Comparison of ENCODE assay signal across 8 cellular contexts in the genomic region with DNA sequence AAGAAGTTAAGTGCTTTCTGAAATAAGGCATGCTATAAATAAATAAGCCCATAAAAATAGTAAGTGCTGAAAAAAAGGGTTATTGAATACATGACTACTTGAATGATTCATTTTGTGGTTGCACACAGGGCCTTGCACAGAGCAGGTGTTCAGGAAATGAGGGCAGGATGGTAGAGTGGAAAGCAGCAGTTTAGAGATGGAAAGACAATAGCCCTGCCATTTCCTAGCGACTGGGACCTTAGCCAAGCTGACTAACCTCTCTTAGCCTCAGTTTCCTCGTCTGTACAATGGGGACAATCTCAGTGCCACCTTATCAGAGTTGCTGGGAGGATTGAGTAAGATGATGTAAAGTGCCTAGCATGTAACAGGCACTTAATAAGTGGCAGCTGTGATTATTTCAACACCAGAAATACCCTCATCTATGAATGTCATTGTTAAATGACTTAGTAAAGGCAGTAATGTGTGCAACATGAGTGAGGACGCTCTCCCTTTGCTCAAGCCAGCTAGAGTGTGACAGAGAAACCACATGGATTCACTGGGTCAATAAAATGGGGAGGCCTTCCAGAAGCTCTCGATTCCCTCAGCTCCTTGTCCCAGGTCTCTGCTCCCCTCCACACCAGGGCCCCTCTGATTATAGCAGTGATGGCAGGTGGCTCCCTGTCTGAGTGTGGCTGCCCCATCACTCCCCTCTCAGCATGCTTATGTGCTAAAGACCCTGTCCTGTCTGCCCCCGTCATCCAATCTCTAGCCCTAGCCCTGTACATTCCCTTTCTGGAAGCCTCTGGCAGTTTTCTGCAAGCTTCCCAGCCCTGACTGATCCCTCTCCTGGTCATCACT. TPM values are rescaled to one million over a fixed set of nuclear protein-coding genes. Genes with fewer than 3 reads are reported as not detected.
A peak's percentile ranks its signal among the peaks of the same experiment; 100 is the strongest.
DNase-seq lines count a peak whose midpoint lies in the region; ATAC-seq and TF ChIP-seq lines count a peak whose summit lies in the region.

No MANE protein-coding gene starts in this region.

- H3K9me3 ChIP-seq in prostate gland, result no peaks in the 10 kb centered on the region

- peak; percentile 78 for DNase-seq in GF-D8 (lab: John Stamatoyannopoulos, UW)
- DNase-seq in HT-29 (ENCODE audit: low spot score), result peak; percentile 59
- DNase-seq in brain microvascular endothelial cell, result peak; percentile 60
- DNase-seq in prostate gland (ENCODE audit: low spot score), result no peak
- no peak for DNase-seq in Ammon's horn (ENCODE audit: low spot score)
- no peak for DNase-seq in NCI-H524 (lab: John Stamatoyannopoulos, UW)

- intact Hi-C loops in prostate gland (cut with DNase I), result no loop called here

- H3K27me3 ChIP-seq in brain microvascular endothelial cell (replicated peaks), result no peaks in the 10 kb centered on the region
- no peaks in the 10 kb centered on the region for H3K27me3 ChIP-seq in prostate gland (replicated peaks; ENCODE audit: insufficient read depth)

- no peak for TF ChIP-seq POLR2A in prostate gland (IDR thresholded peaks at IDR 0.05)

- TF ChIP-seq CTCF in brain microvascular endothelial cell (IDR thresholded peaks at IDR 0.05; ENCODE audit: low read depth, low read length, missing control alignments), result no peak
- no peak for TF ChIP-seq CTCF in prostate gland (IDR thresholded peaks at IDR 0.05)

- in situ Hi-C loops in brain microvascular endothelial cell (cut with HindIII; ENCODE audit: low pct_ligation_motif_present, low sequenced_read_pairs), result no loop called here

- no peak overlapping the region for H3K4me3 ChIP-seq in brain microvascular endothelial cell (ENCODE audit: low read depth, low read length)
- H3K4me3 ChIP-seq in prostate gland, result no peak overlapping the region

- 71% methylated on average over 5 of the region's 5 CpGs for WGBS in prostate gland

- peaks cover 7% of the 10 kb centered on the region for H3K4me1 ChIP-seq in prostate gland (replicated peaks)

- peak; percentile 54 for ATAC-seq in GM21526 (IDR thresholded peaks at IDR 0.05; ENCODE audit: low FRiP score, unreplicated experiment)
- ATAC-seq in SK-N-SH treated with all-trans-retinoic acid at 6 μM for 48 hours, result peak; percentile 69

- no peak overlapping the region for H3K27ac ChIP-seq in brain microvascular endothelial cell
- peak overlapping the region; percentile 49 to 56 for H3K27ac ChIP-seq in prostate gland

- no peaks in the 10 kb centered on the region for H3K36me3 ChIP-seq in brain microvascular endothelial cell (replicated peaks)
- no peaks in the 10 kb centered on the region for H3K36me3 ChIP-seq in prostate gland

TF ChIP-seq in SK-N-SH treated with all-trans-retinoic acid at 6 μM for 48 hours, 23 proteins besides CTCF, POLR2A, EP300 and RAD21:
- no peak for TF ChIP-seq CSDC2 (CRISPR knock-in tag; IDR thresholded peaks at IDR 0.05)
- TF ChIP-seq, protein P1, sequence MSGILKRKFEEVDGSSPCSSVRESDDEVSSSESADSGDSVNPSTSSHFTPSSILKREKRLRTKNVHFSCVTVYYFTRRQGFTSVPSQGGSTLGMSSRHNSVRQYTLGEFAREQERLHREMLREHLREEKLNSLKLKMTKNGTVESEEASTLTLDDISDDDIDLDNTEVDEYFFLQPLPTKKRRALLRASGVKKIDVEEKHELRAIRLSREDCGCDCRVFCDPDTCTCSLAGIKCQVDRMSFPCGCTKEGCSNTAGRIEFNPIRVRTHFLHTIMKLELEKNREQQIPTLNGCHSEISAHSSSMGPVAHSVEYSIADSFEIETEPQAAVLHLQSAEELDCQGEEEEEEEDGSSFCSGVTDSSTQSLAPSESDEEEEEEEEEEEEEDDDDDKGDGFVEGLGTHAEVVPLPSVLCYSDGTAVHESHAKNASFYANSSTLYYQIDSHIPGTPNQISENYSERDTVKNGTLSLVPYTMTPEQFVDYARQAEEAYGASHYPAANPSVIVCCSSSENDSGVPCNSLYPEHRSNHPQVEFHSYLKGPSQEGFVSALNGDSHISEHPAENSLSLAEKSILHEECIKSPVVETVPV (CRISPR knock-in tag; IDR thresholded peaks at IDR 0.05), result no peak
- TF ChIP-seq, protein P2, sequence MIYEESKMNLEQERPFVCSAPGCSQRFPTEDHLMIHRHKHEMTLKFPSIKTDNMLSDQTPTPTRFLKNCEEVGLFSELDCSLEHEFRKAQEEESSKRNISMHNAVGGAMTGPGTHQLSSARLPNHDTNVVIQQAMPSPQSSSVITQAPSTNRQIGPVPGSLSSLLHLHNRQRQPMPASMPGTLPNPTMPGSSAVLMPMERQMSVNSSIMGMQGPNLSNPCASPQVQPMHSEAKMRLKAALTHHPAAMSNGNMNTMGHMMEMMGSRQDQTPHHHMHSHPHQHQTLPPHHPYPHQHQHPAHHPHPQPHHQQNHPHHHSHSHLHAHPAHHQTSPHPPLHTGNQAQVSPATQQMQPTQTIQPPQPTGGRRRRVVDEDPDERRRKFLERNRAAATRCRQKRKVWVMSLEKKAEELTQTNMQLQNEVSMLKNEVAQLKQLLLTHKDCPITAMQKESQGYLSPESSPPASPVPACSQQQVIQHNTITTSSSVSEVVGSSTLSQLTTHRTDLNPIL (CRISPR knock-in tag; IDR thresholded peaks at IDR 0.05; ENCODE audit: low read depth), result no peak
- TF ChIP-seq, protein P3, sequence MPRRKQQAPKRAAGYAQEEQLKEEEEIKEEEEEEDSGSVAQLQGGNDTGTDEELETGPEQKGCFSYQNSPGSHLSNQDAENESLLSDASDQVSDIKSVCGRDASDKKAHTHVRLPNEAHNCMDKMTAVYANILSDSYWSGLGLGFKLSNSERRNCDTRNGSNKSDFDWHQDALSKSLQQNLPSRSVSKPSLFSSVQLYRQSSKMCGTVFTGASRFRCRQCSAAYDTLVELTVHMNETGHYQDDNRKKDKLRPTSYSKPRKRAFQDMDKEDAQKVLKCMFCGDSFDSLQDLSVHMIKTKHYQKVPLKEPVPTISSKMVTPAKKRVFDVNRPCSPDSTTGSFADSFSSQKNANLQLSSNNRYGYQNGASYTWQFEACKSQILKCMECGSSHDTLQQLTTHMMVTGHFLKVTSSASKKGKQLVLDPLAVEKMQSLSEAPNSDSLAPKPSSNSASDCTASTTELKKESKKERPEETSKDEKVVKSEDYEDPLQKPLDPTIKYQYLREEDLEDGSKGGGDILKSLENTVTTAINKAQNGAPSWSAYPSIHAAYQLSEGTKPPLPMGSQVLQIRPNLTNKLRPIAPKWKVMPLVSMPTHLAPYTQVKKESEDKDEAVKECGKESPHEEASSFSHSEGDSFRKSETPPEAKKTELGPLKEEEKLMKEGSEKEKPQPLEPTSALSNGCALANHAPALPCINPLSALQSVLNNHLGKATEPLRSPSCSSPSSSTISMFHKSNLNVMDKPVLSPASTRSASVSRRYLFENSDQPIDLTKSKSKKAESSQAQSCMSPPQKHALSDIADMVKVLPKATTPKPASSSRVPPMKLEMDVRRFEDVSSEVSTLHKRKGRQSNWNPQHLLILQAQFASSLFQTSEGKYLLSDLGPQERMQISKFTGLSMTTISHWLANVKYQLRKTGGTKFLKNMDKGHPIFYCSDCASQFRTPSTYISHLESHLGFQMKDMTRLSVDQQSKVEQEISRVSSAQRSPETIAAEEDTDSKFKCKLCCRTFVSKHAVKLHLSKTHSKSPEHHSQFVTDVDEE (CRISPR knock-in tag; IDR thresholded peaks at IDR 0.05), result no peak
- TF ChIP-seq OSR1 (CRISPR knock-in tag; IDR thresholded peaks at IDR 0.05), result no peak
- TF ChIP-seq, protein P4, sequence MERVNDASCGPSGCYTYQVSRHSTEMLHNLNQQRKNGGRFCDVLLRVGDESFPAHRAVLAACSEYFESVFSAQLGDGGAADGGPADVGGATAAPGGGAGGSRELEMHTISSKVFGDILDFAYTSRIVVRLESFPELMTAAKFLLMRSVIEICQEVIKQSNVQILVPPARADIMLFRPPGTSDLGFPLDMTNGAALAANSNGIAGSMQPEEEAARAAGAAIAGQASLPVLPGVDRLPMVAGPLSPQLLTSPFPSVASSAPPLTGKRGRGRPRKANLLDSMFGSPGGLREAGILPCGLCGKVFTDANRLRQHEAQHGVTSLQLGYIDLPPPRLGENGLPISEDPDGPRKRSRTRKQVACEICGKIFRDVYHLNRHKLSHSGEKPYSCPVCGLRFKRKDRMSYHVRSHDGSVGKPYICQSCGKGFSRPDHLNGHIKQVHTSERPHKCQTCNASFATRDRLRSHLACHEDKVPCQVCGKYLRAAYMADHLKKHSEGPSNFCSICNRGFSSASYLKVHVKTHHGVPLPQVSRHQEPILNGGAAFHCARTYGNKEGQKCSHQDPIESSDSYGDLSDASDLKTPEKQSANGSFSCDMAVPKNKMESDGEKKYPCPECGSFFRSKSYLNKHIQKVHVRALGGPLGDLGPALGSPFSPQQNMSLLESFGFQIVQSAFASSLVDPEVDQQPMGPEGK (CRISPR knock-in tag; IDR thresholded peaks at IDR 0.05; ENCODE audit: borderline replicate concordance), result no peak
- no peak for TF ChIP-seq SNAI2 (CRISPR knock-in tag; IDR thresholded peaks at IDR 0.05)
- no peak for TF ChIP-seq ARNTL (CRISPR knock-in tag; IDR thresholded peaks at IDR 0.05; ENCODE audit: borderline replicate concordance, low read depth)
- no peak for TF ChIP-seq RARB (CRISPR knock-in tag; IDR thresholded peaks at IDR 0.05)
TF ChIP-seq in SK-N-SH treated with all-trans-retinoic acid at 6 μM for 48 hours: peak in this region for 0.

RNA-seq across cellular contexts. Expression of a gene that starts 16.0 kb away (rescaled TPM):
- 100 and 106 TPM in 2 replicates for total RNA-seq in HT-29 (2014; rRNA removed; shearing (Covaris generic))
- total RNA-seq in prostate gland, result 10 to 100 TPM; 19.9 to 37.6 TPM

RNA-seq across cellular contexts. Expression of a gene that starts 33.6 kb away (rescaled TPM):
- 0.41 and 0.73 TPM in 2 replicates for total RNA-seq in HT-29 (2014; rRNA removed; shearing (Covaris generic))
- total RNA-seq in prostate gland, result 1 to 10 TPM; 3.1 to 6.9 TPM

RNA-seq across cellular contexts. Expression of a gene that starts 50.2 kb away (rescaled TPM):
- 17.4 and 26.5 TPM in 2 replicates for total RNA-seq in HT-29 (2014; rRNA removed; shearing (Covaris generic))
- total RNA-seq in prostate gland, result 10 to 100 TPM; 30.0 to 36.3 TPM

Comparison
In these comparisons a context has a peak if more than half of its experiments do, and no peak if none do; other contexts are left out.
1. DNase-seq: peak in GF-D8 (single experiment), HT-29 (single experiment) and brain microvascular endothelial cell (single experiment); none in prostate gland (single experiment), Ammon's horn (single experiment) and NCI-H524 (0 of 2).